ENCODE assay signal across 8 cellular contexts in genomic region chr13:98509271-98510155, GRCh38.
DNase-seq lines count a peak whose midpoint lies in the region; ATAC-seq and TF ChIP-seq lines count a peak whose summit lies in the region.

No MANE protein-coding gene starts in this region.

- no peak overlapping the region for H3K4me3 Mint-ChIP-seq in brain

- 49% methylated on average over 9 of the region's 10 CpGs for WGBS in right lobe of liver (ENCODE audit: insufficient coverage, low coverage, low lambda C conversion rate, missing lambda C conversion rate)
- 53% methylated on average over 10 of the region's 10 CpGs for WGBS in suprapubic skin

- H3K4me1 ChIP-seq in right lobe of liver (peaks cover 0 to 46% (median 23%) of the 10 kb centered on the region in 4 donors), suprapubic skin (peaks cover 94% of the 10 kb centered on the region)

- H3K27me3 Mint-ChIP-seq in brain: no peaks in the 10 kb centered on the region

- no peak for TF ChIP-seq EP300 in suprapubic skin (IDR thresholded peaks at IDR 0.05)

- H3K27ac ChIP-seq in right lobe of liver: peak overlapping the region in 2 of 3 donors; percentile 14 to 20
- H3K27ac ChIP-seq in suprapubic skin: peak overlapping the region; percentile 73

- no peaks in the 10 kb centered on the region for H3K36me3 ChIP-seq in right lobe of liver
- peaks cover 11% of the 10 kb centered on the region for H3K36me3 ChIP-seq in suprapubic skin

- TF ChIP-seq POLR2A in right lobe of liver (IDR thresholded peaks at IDR 0.05): no peak
- TF ChIP-seq POLR2A in suprapubic skin (IDR thresholded peaks at IDR 0.05): no peak

- H3K27ac Mint-ChIP-seq in brain: peak overlapping the region in 3 of 5 experiments; percentile 22 to 53 (median 36)

- H3K4me3 ChIP-seq in right lobe of liver (no peak overlapping the region), suprapubic skin (no peak overlapping the region)

- H3K9me3 Mint-ChIP-seq in brain: peaks cover 0 to 4% (median 0%) of the 10 kb centered on the region in 5 experiments

- H3K36me3 Mint-ChIP-seq in brain: peaks cover 35% of the 10 kb centered on the region

- peak; percentile 63 for DNase-seq in activated naive CD4-positive, alpha-beta T cell treated with Interleukin-2 at 50 U/mL for 16 hours
- no peak for DNase-seq in activated naive CD4-positive, alpha-beta T cell (lab: John Stamatoyannopoulos, UW)
- peak; percentile 20 for DNase-seq in SK-MEL-5 (ENCODE audit: low read depth, low spot score)
- no peak for DNase-seq in right lobe of liver
- peak in 1 of 2 donors; percentile 84 for DNase-seq in suprapubic skin (ENCODE audit: low spot score in 2 of 2)
- DNase-seq in NCI-H2227 (lab: John Stamatoyannopoulos, UW; ENCODE audit: unreplicated experiment): no peak

- in situ Hi-C loops in SK-MEL-5 (cut with HindIII; ENCODE audit: low pct_unique_long_range_greater_than_20kb, low sequenced_read_pairs): no loop called here

- TF ChIP-seq CTCF in brain (conservative IDR thresholded peaks at IDR 0.05) (no peak), right lobe of liver (IDR thresholded peaks at IDR 0.05) (no peak), suprapubic skin (IDR thresholded peaks at IDR 0.05) (no peak)

- ATAC-seq in HG03103 (IDR thresholded peaks at IDR 0.05; ENCODE audit: low read depth, unreplicated experiment) (peak; percentile 48), right lobe of liver (peak in 3 of 4 donors; percentile 19 to 45 (median 38))

- H3K27me3 ChIP-seq in right lobe of liver (no peaks in the 10 kb centered on the region), suprapubic skin (no peaks in the 10 kb centered on the region)

- peaks cover 55% of the 10 kb centered on the region for H3K4me1 Mint-ChIP-seq in brain

- intact Hi-C loops in right lobe of liver (cut with DNase I): no loop called here

- H3K9me3 ChIP-seq in right lobe of liver (no peaks in the 10 kb centered on the region), suprapubic skin (no peaks in the 10 kb centered on the region)

Comparison
In these comparisons a context has a peak if more than half of its experiments do, and no peak if none do; other contexts are left out.
1. DNase-seq: peak in activated naive CD4-positive, alpha-beta T cell treated with Interleukin-2 at 50 U/mL for 16 hours (single experiment) and SK-MEL-5 (single experiment); none in activated naive CD4-positive, alpha-beta T cell (0 of 4), right lobe of liver (0 of 3) and NCI-H2227 (single experiment).